In genomic region chr12:105764216-105764835, GRCh38 we compare ENCODE assay signal across 23 cellular contexts.
DNase-seq lines count a peak whose midpoint lies in the region; ATAC-seq and TF ChIP-seq lines count a peak whose summit lies in the region.
"Had no signal": no experiment of that assay in that cellular context is flagged by ENCODE, and none has a peak within 500 bp of the region (broad histone marks: within the 10 kb centered on the region; RNA-seq: fewer than 3 reads in every experiment).

No MANE protein-coding gene starts in this region.

- DNase-seq in AG09309 (ENCODE audit: low read depth) (peak; percentile 42), astrocyte of the spinal cord (ENCODE audit: low read depth, low spot score) (peak; percentile 9), mesothelial cell of epicardium (ENCODE audit: low spot score in 2 of 2, unreplicated experiment in 2 of 2) (no peak), islet precursor cell (no peak), foreskin melanocyte (no peak)
- no peak for DNase-seq in stimulated activated CD4-positive, alpha-beta T cell treated with anti-CD3 and anti-CD28 coated beads, Interleukin-4, amount 100 ng/mL, for 24 hours
- DNase-seq: ACHN, DMS53, GM23248, IMR-90, MV-4-11, NCI-H1694, NCI-H2081, NCI-H2171 treated with DMSO at 0.1 percent for 48 hours, NCI-H524 treated with DMSO at 0.1 percent for 48 hours, NCI-H82, Peyer's patch had no signal

- peaks cover 7% of the 10 kb centered on the region for H3K9me3 Mint-ChIP-seq in mesothelial cell of epicardium

- H3K4me3 ChIP-seq in AG09309 (ENCODE audit: control insufficient read depth, low read depth, low read length), result no peak overlapping the region
- H3K4me3 ChIP-seq in astrocyte of the spinal cord (ENCODE audit: low read depth, low read length), result no peak overlapping the region
- H3K4me3 ChIP-seq: GM23248, HAP-1, Peyer's patch, SJSA1 had no signal

- peaks cover 23% of the 10 kb centered on the region for H3K4me1 Mint-ChIP-seq in mesothelial cell of epicardium
- H3K4me1 Mint-ChIP-seq: CD14-positive monocyte had no signal

- H3K27me3 Mint-ChIP-seq in mesothelial cell of epicardium (ENCODE audit: low read depth), result no peaks in the 10 kb centered on the region

- no peaks in the 10 kb centered on the region for H3K36me3 Mint-ChIP-seq in mesothelial cell of epicardium
- H3K36me3 Mint-ChIP-seq: CD14-positive monocyte had no signal

- in situ Hi-C loops in astrocyte of the spinal cord (cut with HindIII; ENCODE audit: low sequenced_read_pairs), result no loop called here

- peak; percentile 26 for ATAC-seq in HG03571 (IDR thresholded peaks at IDR 0.05; ENCODE audit: unreplicated experiment)
- ATAC-seq in HG03196 (IDR thresholded peaks at IDR 0.05; ENCODE audit: unreplicated experiment), result no peak

- H3K27ac Mint-ChIP-seq in mesothelial cell of epicardium, result peak overlapping the region; percentile 51
- H3K27ac Mint-ChIP-seq: B cell, CD14-positive monocyte had no signal

- TF ChIP-seq CTCF in AG09309 (IDR thresholded peaks at IDR 0.05; ENCODE audit: control insufficient read depth, insufficient read depth, low read depth, low read length, missing control alignments) (no peak), astrocyte of the spinal cord (IDR thresholded peaks at IDR 0.05; ENCODE audit: low read depth, low read length) (no peak), mesothelial cell of epicardium (IDR thresholded peaks at IDR 0.05; ENCODE audit: unreplicated experiment) (no peak)

- H3K4me3 Mint-ChIP-seq in mesothelial cell of epicardium, result no peak overlapping the region
- H3K4me3 Mint-ChIP-seq: B cell, CD14-positive monocyte had no signal

Comparison
In these comparisons a context has a peak if more than half of its experiments do, and no peak if none do; other contexts are left out.
1. DNase-seq: peak in AG09309 (single experiment) and astrocyte of the spinal cord (single experiment); none in mesothelial cell of epicardium (0 of 2), islet precursor cell (single experiment), stimulated activated CD4-positive, alpha-beta T cell treated with anti-CD3 and anti-CD28 coated beads, Interleukin-4, amount 100 ng/mL, for 24 hours (single experiment) and foreskin melanocyte (single experiment).